17 cellular contexts compared by ENCODE assay signal in the genomic region with DNA sequence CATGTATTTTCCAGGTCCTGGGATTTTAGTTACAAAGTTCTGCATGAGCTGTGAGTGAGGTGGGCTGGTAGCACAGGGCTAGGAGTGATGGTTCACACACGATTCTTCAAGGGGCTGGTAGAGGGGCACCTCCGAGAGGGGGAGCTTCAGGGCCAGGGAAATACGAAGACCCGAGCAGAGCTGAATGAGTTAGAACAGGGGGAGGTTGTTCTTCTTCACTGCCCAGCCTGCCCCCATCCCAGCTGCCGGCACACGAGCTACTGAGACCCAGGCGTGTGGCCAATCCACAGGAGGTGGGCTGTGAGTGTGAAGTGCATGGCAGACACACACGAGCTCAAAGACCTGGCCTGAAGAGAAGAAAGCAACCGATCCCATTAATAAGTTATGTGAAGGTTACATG.
DNase-seq lines count a peak whose midpoint lies in the region; ATAC-seq and TF ChIP-seq lines count a peak whose summit lies in the region.
"Had no signal": no experiment of that assay in that cellular context is flagged by ENCODE, and none has a peak within 500 bp of the region (broad histone marks: within the 10 kb centered on the region; RNA-seq: fewer than 3 reads in every experiment).

No MANE protein-coding gene starts in this region.

- peaks cover 10% of the 10 kb centered on the region for H3K4me1 ChIP-seq in OCI-LY3 (ENCODE audit: low read length)
- peaks cover 0 to 30% of the 10 kb centered on the region in 2 donors for H3K4me1 ChIP-seq in right atrium auricular region
- H3K4me1 ChIP-seq in sigmoid colon: peaks cover 0 to 23% (median 16%) of the 10 kb centered on the region in 4 donors
- H3K4me1 ChIP-seq: breast epithelium had no signal

- no peak overlapping the region for H3K4me3 ChIP-seq in OCI-LY3 (ENCODE audit: low read length)
- H3K4me3 ChIP-seq in right atrium auricular region: no peak overlapping the region
- H3K4me3 ChIP-seq in sigmoid colon: no peak overlapping the region
- H3K4me3 ChIP-seq: breast epithelium, tibial nerve had no signal

- H3K27me3 Mint-ChIP-seq in natural killer cell treated with Interleukin-12 subunit alpha and Interleukin-12 subunit beta and Interleukin-15 and Interleukin-18, amount 100 ng/mL, for 72 hours: peaks cover 10 to 20% of the 10 kb centered on the region in 2 donors

- H3K4me2 ChIP-seq in OCI-LY3 (ENCODE audit: low read length): no peak overlapping the region

- H3K9me3 Mint-ChIP-seq in natural killer cell treated with Interleukin-12 subunit alpha and Interleukin-12 subunit beta and Interleukin-15 and Interleukin-18, amount 100 ng/mL, for 72 hours: no peaks in the 10 kb centered on the region
- H3K9me3 Mint-ChIP-seq: stimulated activated naive CD8-positive, alpha-beta T cell treated with anti-CD3 and anti-CD28 coated beads, Interleukin-15, amount 100 ng/mL, for 72 hours had no signal

- H3K9me3 ChIP-seq in OCI-LY3 (ENCODE audit: insufficient read depth, low read length) (no peaks in the 10 kb centered on the region), right atrium auricular region (no peaks in the 10 kb centered on the region), sigmoid colon (no peaks in the 10 kb centered on the region)
- H3K9me3 ChIP-seq: breast epithelium, tibial nerve had no signal

- H3K4me1 Mint-ChIP-seq in natural killer cell treated with Interleukin-12 subunit alpha and Interleukin-12 subunit beta and Interleukin-15 and Interleukin-18, amount 100 ng/mL, for 72 hours (ENCODE audit: low read depth in 2 of 2): no peaks in the 10 kb centered on the region
- H3K4me1 Mint-ChIP-seq: stimulated activated naive CD8-positive, alpha-beta T cell treated with anti-CD3 and anti-CD28 coated beads, Interleukin-15, amount 100 ng/mL, for 72 hours; T-helper 17 cell had no signal

- H3K36me3 ChIP-seq in OCI-LY3 (replicated peaks; ENCODE audit: low read depth, low read length): no peaks in the 10 kb centered on the region
- H3K36me3 ChIP-seq in right atrium auricular region: no peaks in the 10 kb centered on the region
- H3K36me3 ChIP-seq in sigmoid colon: no peaks in the 10 kb centered on the region
- H3K36me3 ChIP-seq: breast epithelium, tibial nerve had no signal

- no peaks in the 10 kb centered on the region for H3K36me3 Mint-ChIP-seq in natural killer cell treated with Interleukin-12 subunit alpha and Interleukin-12 subunit beta and Interleukin-15 and Interleukin-18, amount 100 ng/mL, for 72 hours

- no peak overlapping the region for H2AFZ ChIP-seq in OCI-LY3 (ENCODE audit: low read depth, low read length)

- no peak overlapping the region for H3K27ac ChIP-seq in OCI-LY3 (ENCODE audit: low read length)
- peak overlapping the region in 1 of 2 donors; percentile 41 for H3K27ac ChIP-seq in right atrium auricular region
- peak overlapping the region; percentile 35 to 66 (median 52) for H3K27ac ChIP-seq in sigmoid colon

- H3K27me3 ChIP-seq in OCI-LY3 (ENCODE audit: low read depth, low read length) (no peaks in the 10 kb centered on the region), right atrium auricular region (no peaks in the 10 kb centered on the region), sigmoid colon (no peaks in the 10 kb centered on the region)
- H3K27me3 ChIP-seq: breast epithelium, tibial nerve had no signal

- TF ChIP-seq POLR2A in sigmoid colon (IDR thresholded peaks at IDR 0.05): no peak

- DNase-seq in cerebellar cortex (ENCODE audit: low spot score) (peak; percentile 11), right atrium auricular region (ENCODE audit: low spot score) (peak; percentile 54), sigmoid colon (no peak), NCI-H2171 treated with DMSO at 0.1 percent for 48 hours (lab: John Stamatoyannopoulos, UW) (no peak)
- no peak for DNase-seq in stimulated activated CD4-positive, alpha-beta T cell treated with anti-CD3 and anti-CD28 coated beads, Interleukin-2, amount 100 ng/mL, for 24 hours
- no peak for DNase-seq in natural killer cell treated with Interleukin-12 subunit alpha and Interleukin-12 subunit beta and Interleukin-15 and Interleukin-18, amount 100 ng/mL, for 72 hours (ENCODE audit: low spot score)
- no peak for DNase-seq in stimulated activated CD4-positive, alpha-beta T cell treated with anti-CD3 and anti-CD28 coated beads, Interleukin-4, amount 100 ng/mL, for 4 hours
- DNase-seq: activated CD8-positive, alpha-beta T cell treated with anti-CD3 and anti-CD28 coated beads, Interleukin-2, amount 10 ng/mL, durations not matched to agents 7 days and 5 days; activated gamma-delta T cell; NCI-H1105; NCI-H2081; occipital lobe; stimulated activated naive CD8-positive, alpha-beta T cell treated with anti-CD3 and anti-CD28 coated beads, Interleukin-15, amount 100 ng/mL, for 72 hours; T-helper 17 cell had no signal

- no peak overlapping the region for H3K4me3 Mint-ChIP-seq in natural killer cell treated with Interleukin-12 subunit alpha and Interleukin-12 subunit beta and Interleukin-15 and Interleukin-18, amount 100 ng/mL, for 72 hours
- H3K4me3 Mint-ChIP-seq: activated CD8-positive, alpha-beta T cell treated with anti-CD3 and anti-CD28 coated beads, Interleukin-2, amount 10 ng/mL, durations not matched to agents 7 days and 5 days; stimulated activated naive CD8-positive, alpha-beta T cell treated with anti-CD3 and anti-CD28 coated beads, Interleukin-15, amount 100 ng/mL, for 72 hours; T-helper 17 cell had no signal

- no peak for ATAC-seq in natural killer cell treated with Interleukin-12 subunit alpha and Interleukin-12 subunit beta and Interleukin-15 and Interleukin-18, amount 100 ng/mL, for 72 hours
- ATAC-seq: activated CD8-positive, alpha-beta T cell treated with anti-CD3 and anti-CD28 coated beads, Interleukin-2, amount 10 ng/mL, durations not matched to agents 7 days and 5 days; stimulated activated naive CD8-positive, alpha-beta T cell treated with anti-CD3 and anti-CD28 coated beads, Interleukin-15, amount 100 ng/mL, for 72 hours; T-helper 17 cell had no signal

- no peak overlapping the region for H3K9ac ChIP-seq in OCI-LY3 (ENCODE audit: low read length)

- TF ChIP-seq CTCF in OCI-LY3 (IDR thresholded peaks at IDR 0.05; ENCODE audit: low read depth, low read length): peak; percentile 15; the same call in 1 of the 2 replicates
- TF ChIP-seq CTCF in right atrium auricular region (IDR thresholded peaks at IDR 0.05): no peak
- no peak for TF ChIP-seq CTCF in sigmoid colon (IDR thresholded peaks at IDR 0.05)

- no peaks in the 10 kb centered on the region for H3K79me2 ChIP-seq in OCI-LY3 (ENCODE audit: low read length)

- no peak overlapping the region for H3K27ac Mint-ChIP-seq in natural killer cell treated with Interleukin-12 subunit alpha and Interleukin-12 subunit beta and Interleukin-15 and Interleukin-18, amount 100 ng/mL, for 72 hours
- H3K27ac Mint-ChIP-seq: activated CD8-positive, alpha-beta T cell treated with anti-CD3 and anti-CD28 coated beads, Interleukin-2, amount 10 ng/mL, durations not matched to agents 7 days and 5 days; T-helper 17 cell had no signal

- intact Hi-C loops in sigmoid colon (cut with DNase I): loop anchor here (10.0 kb wide), 1 partner anchor 210 kb away; no protein-coding TSS in a partner anchor

- TF ChIP-seq EP300 in sigmoid colon (IDR thresholded peaks at IDR 0.05): no peak

- WGBS in sigmoid colon, 2 donors: 66 to 75% methylated on average over 9 of the region's 9 CpGs

- H4K20me1 ChIP-seq in OCI-LY3 (ENCODE audit: insufficient read depth, low read length): no peaks in the 10 kb centered on the region

Comparison
In these comparisons a context has a peak if more than half of its experiments do, and no peak if none do; other contexts are left out.
1. DNase-seq: peak in cerebellar cortex (single experiment) and right atrium auricular region (single experiment); none in sigmoid colon (single experiment), stimulated activated CD4-positive, alpha-beta T cell treated with anti-CD3 and anti-CD28 coated beads, Interleukin-2, amount 100 ng/mL, for 24 hours (0 of 2), NCI-H2171 treated with DMSO at 0.1 percent for 48 hours (single experiment), natural killer cell treated with Interleukin-12 subunit alpha and Interleukin-12 subunit beta and Interleukin-15 and Interleukin-18, amount 100 ng/mL, for 72 hours (single experiment) and stimulated activated CD4-positive, alpha-beta T cell treated with anti-CD3 and anti-CD28 coated beads, Interleukin-4, amount 100 ng/mL, for 4 hours (0 of 2).